In genomic region chr3:12138044-12138443, GRCh38 we compare ENCODE assay signal across 9 cellular contexts. TPM values are rescaled to one million over a fixed set of nuclear protein-coding genes. Genes with fewer than 3 reads are reported as not detected.
A peak's percentile ranks its signal among the peaks of the same experiment; 100 is the strongest.
DNase-seq lines count a peak whose midpoint lies in the region; ATAC-seq, FAIRE-seq and TF ChIP-seq lines count a peak whose summit lies in the region.
"Had no signal": no experiment of that assay in that cellular context is flagged by ENCODE, and none has a peak within 500 bp of the region (broad histone marks: within the 10 kb centered on the region; RNA-seq: fewer than 3 reads in every experiment).

No MANE protein-coding gene starts in this region.

- ATAC-seq in GM21381 (IDR thresholded peaks at IDR 0.05; ENCODE audit: unreplicated experiment) (no peak), GM18519 (IDR thresholded peaks at IDR 0.05; ENCODE audit: low FRiP score, unreplicated experiment) (no peak)

- H3K36me3 ChIP-seq in MG63 (no peaks in the 10 kb centered on the region), breast epithelium (no peaks in the 10 kb centered on the region)
- H3K36me3 ChIP-seq: neutrophil had no signal

- H3K4me3 ChIP-seq in MG63 (no peak overlapping the region), breast epithelium (no peak overlapping the region)

- no peaks in the 10 kb centered on the region for H3K4me1 ChIP-seq in breast epithelium

- peak overlapping the region; percentile 31 to 62 for H3K27ac ChIP-seq in breast epithelium
- H3K27ac ChIP-seq: neutrophil had no signal

- H3K9me3 ChIP-seq in MG63 (no peaks in the 10 kb centered on the region), breast epithelium (no peaks in the 10 kb centered on the region)
- H3K9me3 ChIP-seq: neutrophil had no signal

- H3K27me3 ChIP-seq in MG63 = no peaks in the 10 kb centered on the region
- no peaks in the 10 kb centered on the region for H3K27me3 ChIP-seq in breast epithelium

- peak in 2 of 3 experiments; percentile 1 to 7 for DNase-seq in NCI-H1417 (lab: John Stamatoyannopoulos, UW)
- no peak for DNase-seq in NCI-H1417 treated with DMSO at 0.1 percent for 48 hours (lab: John Stamatoyannopoulos, UW)
- peak; percentile 31 for DNase-seq in MG63
- no peak for DNase-seq in breast epithelium (ENCODE audit: low spot score in 2 of 2)
- peak; percentile 19 for DNase-seq in mucosa of gallbladder (ENCODE audit: low spot score)
- DNase-seq in GM19239 (ENCODE audit: insufficient read length, low spot score) = no peak

- FAIRE-seq in GM19239 (lab: Jason Lieb, UNC) = no peak

- peak in 1 of 3 donors; percentile 16 for TF ChIP-seq CTCF in breast epithelium (IDR thresholded peaks at IDR 0.05)

- no peak for TF ChIP-seq POLR2A in breast epithelium (IDR thresholded peaks at IDR 0.05)

- intact Hi-C loops in breast epithelium (cut with DNase I; ENCODE audit: low total_unique reads) = loop anchor here (10.0 kb wide), 1 partner anchor 347 kb away; the partner anchor contains the start of gene TSEN2

RNA-seq across cellular contexts. Expression of gene TIMP4, which starts 20.7 kb away (rescaled TPM):
- 0.10 TPM in 1 of 2 replicates, not detected in the other for total RNA-seq in MG63 (2014; rRNA removed; shearing (Covaris generic); ENCODE audit: low replicate concordance)
- total RNA-seq in breast epithelium = 100 to 1,000 TPM in 1 of 3 donors, 10 to 100 TPM in 2; 27.4 to 170 (median 46.9) TPM
- total RNA-seq in mucosa of gallbladder = 3.7 TPM

Comparison
In these comparisons a context has a peak if more than half of its experiments do, and no peak if none do; other contexts are left out.
1. DNase-seq: peak in NCI-H1417 (2 of 3), MG63 (single experiment) and mucosa of gallbladder (single experiment); none in NCI-H1417 treated with DMSO at 0.1 percent for 48 hours (single experiment), breast epithelium (0 of 2) and GM19239 (single experiment).